1 cellular context compared by ENCODE assay signal in genomic region chr1:50268049-50268448, GRCh38.
TF ChIP-seq lines count a peak whose summit lies in the region.

No MANE protein-coding gene starts in this region.

TF ChIP-seq in K562, 482 proteins besides CTCF, POLR2A, EP300 and RAD21 (continued from another document):
- TF ChIP-seq AFF1 (IDR thresholded peaks at IDR 0.05; ENCODE audit: low read depth in 1 of 2, partially characterized antibody in 2 of 2) (peak in 1 of 2 experiments; percentile 43), FOXP1 (CRISPR knock-in tag; IDR thresholded peaks at IDR 0.05) (no peak), ZNF384 (IDR thresholded peaks at IDR 0.05; ENCODE audit: low read depth, low read length) (no peak), MNT (conservative IDR thresholded peaks at IDR 0.05) (no peak), HMBOX1 (IDR thresholded peaks at IDR 0.05) (0 out of 2 replicates have a peak, but pooled peaks have one; percentile 46), TAL1 (IDR thresholded peaks at IDR 0.05) (no peak), POLR2AphosphoS5 (IDR thresholded peaks at IDR 0.05; ENCODE audit: control insufficient read depth, insufficient read depth, low read depth, low read length) (no peak), MEF2D (tag; conservative IDR thresholded peaks at IDR 0.05; ENCODE audit: low read depth) (no peak), MIER1 (IDR thresholded peaks at IDR 0.05; ENCODE audit: low read depth) (peak; percentile 82; the same call in 1 of the 2 replicates), RBM25 (IDR thresholded peaks at IDR 0.05; ENCODE audit: low read depth, low read length, severe bottlenecking) (no peak), NFATC3 (IDR thresholded peaks at IDR 0.05) (no peak), NFRKB (IDR thresholded peaks at IDR 0.05; ENCODE audit: low read depth) (no peak), ATF2 (CRISPR knock-in tag; IDR thresholded peaks at IDR 0.05) (no peak), ZMIZ1 (IDR thresholded peaks at IDR 0.05; ENCODE audit: low read depth in 2 of 2, low read length in 2 of 2) (no peak), REST (CRISPR knock-in tag; IDR thresholded peaks at IDR 0.05; ENCODE audit: low read depth) (peak; percentile 96), ZNF766 (CRISPR knock-in tag; conservative IDR thresholded peaks at IDR 0.05) (0 out of 2 replicates have a peak, but pooled peaks have one; percentile 38), NCOA4 (IDR thresholded peaks at IDR 0.05; ENCODE audit: partially characterized antibody) (no peak)
